14 cellular contexts compared by ENCODE assay signal in the genomic region with DNA sequence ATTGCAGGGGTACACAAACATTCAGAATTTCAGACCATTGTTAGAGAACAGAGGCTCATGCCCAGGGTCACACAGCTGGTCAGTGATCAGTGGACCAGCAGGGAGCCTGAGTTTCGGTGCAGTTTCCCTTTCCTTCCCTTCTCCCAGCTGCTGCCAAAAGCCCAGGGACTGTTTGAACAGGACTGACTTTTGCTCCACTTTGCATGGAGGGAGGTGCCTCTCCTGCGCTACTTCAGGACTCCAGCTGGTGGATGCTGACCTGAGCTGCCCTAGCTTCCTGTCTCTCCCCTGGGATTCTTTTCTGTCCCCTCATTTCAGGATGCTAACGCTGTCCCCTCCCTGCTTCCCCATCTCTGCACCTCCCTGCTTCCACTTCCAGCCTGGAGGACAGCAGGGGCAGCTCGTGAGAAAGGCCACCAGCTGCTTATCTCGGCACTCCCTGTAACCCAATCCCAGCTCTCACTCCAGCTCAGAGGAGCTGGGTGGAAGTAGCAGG. TPM values are rescaled to one million over a fixed set of nuclear protein-coding genes. Genes with fewer than 3 reads are reported as not detected.
DNase-seq lines count a peak whose midpoint lies in the region; ATAC-seq and TF ChIP-seq lines count a peak whose summit lies in the region.
"Had no signal": no experiment of that assay in that cellular context is flagged by ENCODE, and none has a peak within 500 bp of the region (broad histone marks: within the 10 kb centered on the region; RNA-seq: fewer than 3 reads in every experiment).

No MANE protein-coding gene starts in this region.

- H2AFZ ChIP-seq in GM23338, result peak overlapping the region; percentile 56; the same call in 1 of the 2 replicates

- no peaks in the 10 kb centered on the region for H3F3A ChIP-seq in GM23338 (replicated peaks; ENCODE audit: low read depth)

- no peak overlapping the region for H3K4me2 ChIP-seq in GM23338

- 0 out of 2 replicates have a peak, but pooled peaks cover 2% of the 10 kb centered on the region for H3K9me2 ChIP-seq in GM23338 (ENCODE audit: insufficient read depth)

- H3K36me3 Mint-ChIP-seq in GM23338 (ENCODE audit: low read depth), result no peaks in the 10 kb centered on the region
- no peaks in the 10 kb centered on the region for H3K36me3 Mint-ChIP-seq in osteocyte (ENCODE audit: unreplicated experiment)

- no peaks in the 10 kb centered on the region for H3K27me3 ChIP-seq in GM23338 (ENCODE audit: insufficient read depth)
- H3K27me3 ChIP-seq: SJCRH30 had no signal

- H3K27me3 Mint-ChIP-seq in GM23338 (ENCODE audit: insufficient read depth, low read depth, poor library complexity), result peaks cover 7% of the 10 kb centered on the region
- H3K27me3 Mint-ChIP-seq in osteocyte (ENCODE audit: unreplicated experiment), result peaks cover 32% of the 10 kb centered on the region

- H3K4me3 Mint-ChIP-seq in GM23338 (no peak overlapping the region), osteocyte (ENCODE audit: unreplicated experiment) (no peak overlapping the region)
- H3K4me3 Mint-ChIP-seq: CD4-positive, alpha-beta T cell; nephron had no signal

- H3K4me3 ChIP-seq in GM23338, result no peak overlapping the region
- H3K4me3 ChIP-seq: SJCRH30 had no signal

- peak; percentile 23 for DNase-seq in GM23338 (ENCODE audit: low spot score)
- DNase-seq in NCI-H510A treated with DMSO at 0.1 percent for 48 hours (lab: John Stamatoyannopoulos, UW), result peak; percentile 71
- DNase-seq in left cardiac atrium, result no peak
- DNase-seq in osteocyte (ENCODE audit: extremely low spot score, unreplicated experiment), result peak; percentile 64
- DNase-seq: CD4-positive, alpha-beta T cell; KG1; NCI-H2081; SJCRH30 had no signal

- H3K27ac ChIP-seq in GM23338 (ENCODE audit: low read depth), result no peak overlapping the region
- H3K27ac ChIP-seq: epithelial cell of prostate, SJCRH30 had no signal

- no peaks in the 10 kb centered on the region for H3K79me2 ChIP-seq in GM23338 (replicated peaks; ENCODE audit: insufficient read depth)

- H3K36me3 ChIP-seq in GM23338 (ENCODE audit: insufficient read depth), result no peaks in the 10 kb centered on the region
- H3K36me3 ChIP-seq: SJCRH30 had no signal

- peak; percentile 78 for ATAC-seq in GM23338
- ATAC-seq in left cardiac atrium, result peak; percentile 60 to 83
- no peak for ATAC-seq in HG02885 (IDR thresholded peaks at IDR 0.05; ENCODE audit: poor library complexity, unreplicated experiment)
- no peak for ATAC-seq in GM21528 (IDR thresholded peaks at IDR 0.05; ENCODE audit: low FRiP score, unreplicated experiment)
- ATAC-seq in HG03175 (IDR thresholded peaks at IDR 0.05; ENCODE audit: unreplicated experiment), result no peak
- ATAC-seq in HG03039 (IDR thresholded peaks at IDR 0.05; ENCODE audit: unreplicated experiment), result no peak

- H3K4me1 ChIP-seq in GM23338 (ENCODE audit: insufficient read depth), result no peaks in the 10 kb centered on the region
- H3K4me1 ChIP-seq: SJCRH30 had no signal

- H3K4me1 Mint-ChIP-seq in GM23338 (peaks cover 19% of the 10 kb centered on the region), osteocyte (ENCODE audit: unreplicated experiment) (peaks cover 3% of the 10 kb centered on the region)

- no peak for TF ChIP-seq CTCF in GM23338 (conservative IDR thresholded peaks at IDR 0.05; ENCODE audit: low read depth in 2 of 2)
- TF ChIP-seq CTCF in osteocyte (IDR thresholded peaks at IDR 0.05), result no peak

- no peaks in the 10 kb centered on the region for H4K20me1 ChIP-seq in GM23338 (replicated peaks; ENCODE audit: insufficient read depth)

- H3K27ac Mint-ChIP-seq in GM23338 (no peak overlapping the region), osteocyte (ENCODE audit: unreplicated experiment) (no peak overlapping the region)
- H3K27ac Mint-ChIP-seq: CD4-positive, alpha-beta T cell; nephron had no signal

- H3K9me3 Mint-ChIP-seq in GM23338 (no peaks in the 10 kb centered on the region; the same call in 2 of the 3 replicates), osteocyte (ENCODE audit: unreplicated experiment) (no peaks in the 10 kb centered on the region)
- H3K9me3 Mint-ChIP-seq: CD4-positive, alpha-beta T cell; nephron had no signal

- intact Hi-C loops in left cardiac atrium (cut with DNase I), result no loop called here

TF ChIP-seq in GM23338, 12 proteins besides CTCF, POLR2A, EP300 and RAD21 (continues in another document):
- TF ChIP-seq STAT1 (IDR thresholded peaks at IDR 0.05; ENCODE audit: unreplicated experiment), result no peak
- no peak for TF ChIP-seq EZH2phosphoT487 (IDR thresholded peaks at IDR 0.05; ENCODE audit: unreplicated experiment)
- TF ChIP-seq JUNB (IDR thresholded peaks at IDR 0.05; ENCODE audit: unreplicated experiment), result no peak
- TF ChIP-seq, protein P1, sequence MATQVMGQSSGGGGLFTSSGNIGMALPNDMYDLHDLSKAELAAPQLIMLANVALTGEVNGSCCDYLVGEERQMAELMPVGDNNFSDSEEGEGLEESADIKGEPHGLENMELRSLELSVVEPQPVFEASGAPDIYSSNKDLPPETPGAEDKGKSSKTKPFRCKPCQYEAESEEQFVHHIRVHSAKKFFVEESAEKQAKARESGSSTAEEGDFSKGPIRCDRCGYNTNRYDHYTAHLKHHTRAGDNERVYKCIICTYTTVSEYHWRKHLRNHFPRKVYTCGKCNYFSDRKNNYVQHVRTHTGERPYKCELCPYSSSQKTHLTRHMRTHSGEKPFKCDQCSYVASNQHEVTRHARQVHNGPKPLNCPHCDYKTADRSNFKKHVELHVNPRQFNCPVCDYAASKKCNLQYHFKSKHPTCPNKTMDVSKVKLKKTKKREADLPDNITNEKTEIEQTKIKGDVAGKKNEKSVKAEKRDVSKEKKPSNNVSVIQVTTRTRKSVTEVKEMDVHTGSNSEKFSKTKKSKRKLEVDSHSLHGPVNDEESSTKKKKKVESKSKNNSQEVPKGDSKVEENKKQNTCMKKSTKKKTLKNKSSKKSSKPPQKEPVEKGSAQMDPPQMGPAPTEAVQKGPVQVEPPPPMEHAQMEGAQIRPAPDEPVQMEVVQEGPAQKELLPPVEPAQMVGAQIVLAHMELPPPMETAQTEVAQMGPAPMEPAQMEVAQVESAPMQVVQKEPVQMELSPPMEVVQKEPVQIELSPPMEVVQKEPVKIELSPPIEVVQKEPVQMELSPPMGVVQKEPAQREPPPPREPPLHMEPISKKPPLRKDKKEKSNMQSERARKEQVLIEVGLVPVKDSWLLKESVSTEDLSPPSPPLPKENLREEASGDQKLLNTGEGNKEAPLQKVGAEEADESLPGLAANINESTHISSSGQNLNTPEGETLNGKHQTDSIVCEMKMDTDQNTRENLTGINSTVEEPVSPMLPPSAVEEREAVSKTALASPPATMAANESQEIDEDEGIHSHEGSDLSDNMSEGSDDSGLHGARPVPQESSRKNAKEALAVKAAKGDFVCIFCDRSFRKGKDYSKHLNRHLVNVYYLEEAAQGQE (IDR thresholded peaks at IDR 0.05; ENCODE audit: unreplicated experiment), result no peak

RNA-seq across cellular contexts. Expression of a gene that starts 14.5 kb away (rescaled TPM):
- total RNA-seq in GM23338 (2014; rRNA removed; shearing (Covaris generic)), result not detected in 2 replicates
- polyA plus RNA-seq in GM23338 (2016; fragmentation: Nextera tagmentation; extraction: Ambion mirVana), result 0.08 TPM in 1 of 2 replicates, not detected in the other
- total RNA-seq in left cardiac atrium (under 1 TPM in 1 of 2 donors, not detected in 1; 0.05 TPM), osteocyte (not detected in 2 replicates)
- total RNA-seq: SJCRH30 had no signal

Comparison
In these comparisons a context has a peak if more than half of its experiments do, and no peak if none do; other contexts are left out.
1. ATAC-seq: peak in GM23338 (single experiment) and left cardiac atrium (2 of 2); none in HG02885 (single experiment), GM21528 (single experiment), HG03175 (single experiment) and HG03039 (single experiment).